ENCODE assay signal across 19 cellular contexts in genomic region chr17:57352658-57353057, GRCh38.
"Had no signal": no experiment of that assay in that cellular context is flagged by ENCODE, and none has a peak within 500 bp of the region (broad histone marks: within the 10 kb centered on the region; RNA-seq: fewer than 3 reads in every experiment).

No MANE protein-coding gene starts in this region.

- H2AFZ ChIP-seq: parathyroid adenoma had no signal

- H3K9me3 Mint-ChIP-seq: activated B cell treated with CpG ODN at 0.5 μM for 24 hours; activated CD8-positive, alpha-beta T cell treated with anti-CD3 and anti-CD28 coated beads for 36 hours; activated naive CD8-positive, alpha-beta T cell treated with anti-CD3 and anti-CD28 coated beads for 36 hours; activated T-helper 17 cell treated with anti-CD3 and anti-CD28 coated beads, Interleukin-2, amount 50 U/mL, for 72 hours; naive thymus-derived CD8-positive, alpha-beta T cell had no signal

- H3K9ac ChIP-seq: parathyroid adenoma had no signal

- ATAC-seq: activated CD8-positive, alpha-beta T cell treated with anti-CD3 and anti-CD28 coated beads for 36 hours; activated T-helper 17 cell treated with anti-CD3 and anti-CD28 coated beads, Interleukin-2, amount 50 U/mL, for 72 hours; body of pancreas; naive thymus-derived CD8-positive, alpha-beta T cell had no signal

- H3K4me3 Mint-ChIP-seq: activated B cell treated with CpG ODN at 0.5 μM for 24 hours; activated CD8-positive, alpha-beta T cell treated with anti-CD3 and anti-CD28 coated beads for 36 hours; activated naive CD8-positive, alpha-beta T cell treated with anti-CD3 and anti-CD28 coated beads for 36 hours; activated T-helper 17 cell treated with anti-CD3 and anti-CD28 coated beads, Interleukin-2, amount 50 U/mL, for 72 hours had no signal

- DNase-seq: activated B cell treated with CpG ODN at 0.5 μM for 24 hours; activated CD4-positive, alpha-beta T cell treated with anti-CD3 and anti-CD28 coated beads for 4 hours; activated CD8-positive, alpha-beta T cell treated with anti-CD3 and anti-CD28 coated beads for 36 hours; activated naive CD4-positive, alpha-beta T cell; activated naive CD8-positive, alpha-beta T cell treated with anti-CD3 and anti-CD28 coated beads for 36 hours; activated T-cell treated with anti-CD3 and anti-CD28 coated beads, Interleukin-2, amount 50 U/mL, for 1 hour; amniotic stem cell; body of pancreas; caudate nucleus; dorsolateral prefrontal cortex; heart left ventricle; kidney; mesendoderm; naive thymus-derived CD8-positive, alpha-beta T cell; stimulated activated naive CD4-positive, alpha-beta T cell; T-helper 9 cell had no signal

- H3K27ac Mint-ChIP-seq: activated B cell treated with CpG ODN at 0.5 μM for 24 hours; activated CD8-positive, alpha-beta T cell treated with anti-CD3 and anti-CD28 coated beads for 36 hours; activated naive CD8-positive, alpha-beta T cell treated with anti-CD3 and anti-CD28 coated beads for 36 hours had no signal

- H3K27ac ChIP-seq: body of pancreas, epithelial cell of prostate, parathyroid adenoma had no signal

- H3K27me3 ChIP-seq: body of pancreas, dorsolateral prefrontal cortex, heart left ventricle had no signal

- H3K9me3 ChIP-seq: body of pancreas, heart left ventricle had no signal

- H3K4me3 ChIP-seq: body of pancreas, dorsolateral prefrontal cortex, heart left ventricle had no signal

- H3K27me3 Mint-ChIP-seq: activated B cell treated with CpG ODN at 0.5 μM for 24 hours; activated CD8-positive, alpha-beta T cell treated with anti-CD3 and anti-CD28 coated beads for 36 hours; activated naive CD8-positive, alpha-beta T cell treated with anti-CD3 and anti-CD28 coated beads for 36 hours; activated T-helper 17 cell treated with anti-CD3 and anti-CD28 coated beads, Interleukin-2, amount 50 U/mL, for 72 hours; naive thymus-derived CD8-positive, alpha-beta T cell had no signal
